15 cellular contexts compared by ENCODE assay signal in the genomic region with DNA sequence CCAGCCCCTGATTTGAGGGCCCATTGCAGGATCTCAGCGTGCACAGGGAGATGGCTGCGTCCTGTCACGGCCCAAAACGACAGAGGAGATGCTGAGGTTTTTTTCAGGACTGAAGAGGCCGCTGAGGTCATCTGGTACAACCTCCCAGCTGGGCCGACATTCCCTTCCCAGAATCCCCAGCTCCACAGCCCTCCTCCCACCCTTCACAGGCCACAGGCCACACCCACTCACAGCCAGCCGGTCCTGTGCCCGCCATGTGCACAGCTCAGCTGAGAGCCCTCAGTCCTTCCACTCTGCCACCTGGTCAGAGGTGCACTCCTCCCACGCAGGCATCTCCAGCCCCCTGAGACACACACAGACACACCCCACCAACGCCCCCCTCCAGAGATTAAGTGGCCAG. TPM values are rescaled to one million over a fixed set of nuclear protein-coding genes. Genes with fewer than 3 reads are reported as not detected.
"Had no signal": no experiment of that assay in that cellular context is flagged by ENCODE, and none has a peak within 500 bp of the region (broad histone marks: within the 10 kb centered on the region; RNA-seq: fewer than 3 reads in every experiment).

No MANE protein-coding gene starts in this region.

RNA-seq across cellular contexts. Expression of a gene that starts 11.6 kb away (rescaled TPM):
- total RNA-seq: activated B cell treated with CpG ODN at 0.5 μM for 24 hours; activated CD8-positive, alpha-beta T cell treated with anti-CD3 and anti-CD28 coated beads for 36 hours; activated T-helper 17 cell treated with anti-CD3 and anti-CD28 coated beads, Interleukin-2, amount 50 U/mL, for 72 hours; astrocyte; bronchial epithelial cell; cardiac septum; cerebellum; endodermal cell; epithelial cell of proximal tubule; esophagus muscularis mucosa; foreskin keratinocyte; gastrocnemius medialis; glomerular endothelial cell; T-helper 17 cell had no signal
- polyA plus RNA-seq: foreskin keratinocyte had no signal

RNA-seq across cellular contexts. Expression of a gene that starts 22.7 kb away (rescaled TPM):
- total RNA-seq: activated B cell treated with CpG ODN at 0.5 μM for 24 hours; activated CD8-positive, alpha-beta T cell treated with anti-CD3 and anti-CD28 coated beads for 36 hours; activated T-cell treated with anti-CD3 and anti-CD28 coated beads, Interleukin-2, amount 50 U/mL, for 4 hours; activated T-helper 17 cell treated with anti-CD3 and anti-CD28 coated beads, Interleukin-2, amount 50 U/mL, for 72 hours; astrocyte; bronchial epithelial cell; cardiac septum; cerebellum; endodermal cell; epithelial cell of proximal tubule; esophagus muscularis mucosa; foreskin keratinocyte; gastrocnemius medialis; glomerular endothelial cell; T-helper 17 cell had no signal
- polyA plus RNA-seq: foreskin keratinocyte had no signal

RNA-seq across cellular contexts. Expression of a gene that starts 56.8 kb away (rescaled TPM):
- total RNA-seq: activated B cell treated with CpG ODN at 0.5 μM for 24 hours; activated CD8-positive, alpha-beta T cell treated with anti-CD3 and anti-CD28 coated beads for 36 hours; activated T-cell treated with anti-CD3 and anti-CD28 coated beads, Interleukin-2, amount 50 U/mL, for 4 hours; activated T-helper 17 cell treated with anti-CD3 and anti-CD28 coated beads, Interleukin-2, amount 50 U/mL, for 72 hours; astrocyte; bronchial epithelial cell; cardiac septum; cerebellum; endodermal cell; epithelial cell of proximal tubule; esophagus muscularis mucosa; foreskin keratinocyte; gastrocnemius medialis; glomerular endothelial cell; T-helper 17 cell had no signal
- polyA plus RNA-seq: foreskin keratinocyte had no signal
